In the genomic region with DNA sequence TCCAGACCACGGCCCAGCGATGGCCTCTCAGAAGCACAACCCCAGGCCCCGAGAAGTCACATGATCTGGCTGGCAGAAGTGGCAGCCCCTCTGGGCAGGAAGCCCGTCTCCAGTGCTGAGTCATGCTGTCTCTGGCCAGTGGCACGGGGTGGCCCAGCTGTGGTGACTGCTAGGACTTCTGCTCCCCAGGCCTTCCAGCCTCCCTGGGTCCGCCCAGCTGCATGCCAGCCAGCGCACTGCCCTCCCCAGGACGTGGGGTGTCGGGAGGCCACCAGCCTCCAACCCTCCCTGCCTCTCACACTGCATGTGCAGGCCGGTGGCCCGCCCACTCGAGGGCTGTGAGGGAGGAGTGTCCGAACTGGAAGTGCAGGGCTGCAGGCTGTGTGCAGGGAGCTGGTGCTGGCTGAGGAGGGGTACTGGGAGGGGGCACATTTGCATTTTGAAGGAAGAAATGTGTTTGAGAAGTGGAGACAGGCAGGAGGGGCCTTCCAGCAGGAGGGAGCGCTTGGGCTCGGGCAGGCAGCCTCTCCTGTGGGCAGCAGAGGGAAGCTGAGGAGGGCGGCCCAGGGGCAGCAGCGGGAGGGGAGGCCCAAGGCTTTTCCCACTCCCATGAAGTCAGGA, we compare ENCODE assay signal across 8 cellular contexts. TPM values are rescaled to one million over a fixed set of nuclear protein-coding genes. Genes with fewer than 3 reads are reported as not detected.
DNase-seq lines count a peak whose midpoint lies in the region; ATAC-seq and TF ChIP-seq lines count a peak whose summit lies in the region.

No MANE protein-coding gene starts in this region.

- ATAC-seq in activated naive CD8-positive, alpha-beta T cell treated with anti-CD3 and anti-CD28 coated beads, Interleukin-2, amount 50 U/mL, for 24 hours, result no peak
- ATAC-seq in activated CD8-positive, alpha-beta T cell treated with anti-CD3 and anti-CD28 coated beads for 36 hours, result no peak

- CTCF ChIA-PET in Calu3 (lab: Charles Lee), result interaction anchor here (1.3 to 1.7 kb wide), 4 partner anchors 13 to 123 kb away, joined by 3 to 6 read pairs (median 4); a partner anchor contains a TSS
- CTCF ChIA-PET in activated CD8-positive, alpha-beta T cell treated with anti-CD3 and anti-CD28 coated beads for 36 hours (lab: Charles Lee), result interaction anchor here (1.2 to 1.4 kb wide), 2 partner anchors 42 to 123 kb away, joined by 3 to 5 read pairs; no protein-coding TSS in a partner anchor

- H3K4me1 ChIP-seq in transverse colon, result peaks cover 10 to 18% (median 15%) of the 10 kb centered on the region in 4 donors

- TF ChIP-seq POLR2A in lower leg skin (IDR thresholded peaks at IDR 0.05), result no peak
- TF ChIP-seq POLR2A in transverse colon (IDR thresholded peaks at IDR 0.05), result no peak

- no peak for TF ChIP-seq EP300 in transverse colon (IDR thresholded peaks at IDR 0.05; ENCODE audit: low read depth)

- no peaks in the 10 kb centered on the region for H3K36me3 ChIP-seq in transverse colon

- intact Hi-C loops in Calu3 (cut with micrococcal nuclease; ENCODE audit: unreplicated experiment) (no loop called here), lower leg skin (cut with DNase I; ENCODE audit: low total_unique reads) (no loop called here), transverse colon (cut with DNase I; ENCODE audit: low total_unique reads) (no loop called here)
- intact Hi-C loops in activated CD8-positive, alpha-beta T cell treated with anti-CD3 and anti-CD28 coated beads for 36 hours (cut with micrococcal nuclease), result no loop called here

- in situ Hi-C loops in transverse colon (cut with MboI; ENCODE audit: low pct_ligation_motif_present in 1 of 4, low pct_unique_long_range_greater_than_20kb in 1 of 4, low sequenced_read_pairs in 3 of 4), result loop anchor here in 1 of 4 donors (25.0 kb wide), 1 partner anchor 127 kb away; no protein-coding TSS in a partner anchor

- H3K4me3 Mint-ChIP-seq in Calu3 (ENCODE audit: low read depth, unreplicated experiment), result peak overlapping the region; percentile 26
- no peak overlapping the region for H3K4me3 Mint-ChIP-seq in activated naive CD8-positive, alpha-beta T cell treated with anti-CD3 and anti-CD28 coated beads, Interleukin-2, amount 50 U/mL, for 24 hours
- H3K4me3 Mint-ChIP-seq in activated CD8-positive, alpha-beta T cell treated with anti-CD3 and anti-CD28 coated beads for 36 hours, result no peak overlapping the region

- peak overlapping the region; percentile 21 for H3K27ac Mint-ChIP-seq in Calu3 (ENCODE audit: unreplicated experiment)
- H3K27ac Mint-ChIP-seq in activated naive CD8-positive, alpha-beta T cell treated with anti-CD3 and anti-CD28 coated beads, Interleukin-2, amount 50 U/mL, for 24 hours, result no peak overlapping the region
- H3K27ac Mint-ChIP-seq in activated CD8-positive, alpha-beta T cell treated with anti-CD3 and anti-CD28 coated beads for 36 hours, result no peak overlapping the region

- H3K27ac ChIP-seq in caudate nucleus (ENCODE audit: low read depth, low read length), result peak overlapping the region; percentile 87
- H3K27ac ChIP-seq in transverse colon, result peak overlapping the region; percentile 29 to 58 (median 48)

- TF ChIP-seq CTCF in Calu3 (IDR thresholded peaks at IDR 0.05; ENCODE audit: unreplicated experiment), result no peak
- no peak for TF ChIP-seq CTCF in lower leg skin (IDR thresholded peaks at IDR 0.05)
- no peak for TF ChIP-seq CTCF in transverse colon (IDR thresholded peaks at IDR 0.05)
- no peak for TF ChIP-seq CTCF in activated CD8-positive, alpha-beta T cell treated with anti-CD3 and anti-CD28 coated beads for 36 hours (IDR thresholded peaks at IDR 0.05)

- H3K4me3 ChIP-seq in lower leg skin (ENCODE audit: low read depth, poor library complexity, severe bottlenecking) (no peak overlapping the region), transverse colon (no peak overlapping the region)

- H3K36me3 Mint-ChIP-seq in Calu3 (ENCODE audit: insufficient read depth, unreplicated experiment), result peaks cover 19% of the 10 kb centered on the region
- no peaks in the 10 kb centered on the region for H3K36me3 Mint-ChIP-seq in activated naive CD8-positive, alpha-beta T cell treated with anti-CD3 and anti-CD28 coated beads, Interleukin-2, amount 50 U/mL, for 24 hours (ENCODE audit: low read depth)
- H3K36me3 Mint-ChIP-seq in activated CD8-positive, alpha-beta T cell treated with anti-CD3 and anti-CD28 coated beads for 36 hours (ENCODE audit: low read depth), result no peaks in the 10 kb centered on the region

- WGBS in lower leg skin, 2 donors, result 55% methylated on average over 11 to 13 of the region's 17 CpGs
- WGBS in transverse colon (ENCODE audit: low coverage in 1 of 2), 2 donors, result 68% methylated on average over 15 of the region's 17 CpGs; no CpG with 5 or more reads in 1 of the 2 donors

- no peaks in the 10 kb centered on the region for H3K9me3 ChIP-seq in transverse colon

- H3K4me1 Mint-ChIP-seq in Calu3 (ENCODE audit: low read depth, unreplicated experiment), result peaks cover 62% of the 10 kb centered on the region
- peaks cover 12% of the 10 kb centered on the region for H3K4me1 Mint-ChIP-seq in activated naive CD8-positive, alpha-beta T cell treated with anti-CD3 and anti-CD28 coated beads, Interleukin-2, amount 50 U/mL, for 24 hours
- peaks cover 6% of the 10 kb centered on the region for H3K4me1 Mint-ChIP-seq in activated CD8-positive, alpha-beta T cell treated with anti-CD3 and anti-CD28 coated beads for 36 hours (ENCODE audit: low read depth)

- no peaks in the 10 kb centered on the region for H3K27me3 ChIP-seq in transverse colon

- DNase-seq in Calu3 (peak; percentile 76), NCI-H2196 treated with DMSO at 0.1 percent for 48 hours (lab: John Stamatoyannopoulos, UW; ENCODE audit: unreplicated experiment) (peak; percentile 86), caudate nucleus (lab: John Stamatoyannopoulos, UW) (peak in 59 of 61 donors; percentile 48 to 92 (median 82)), lower leg skin (ENCODE audit: low spot score in 2 of 2) (peak; percentile 66 to 95), transverse colon (peak; percentile 58), NCI-H524 (lab: John Stamatoyannopoulos, UW) (no peak)
- no peak for DNase-seq in activated naive CD8-positive, alpha-beta T cell treated with anti-CD3 and anti-CD28 coated beads, Interleukin-2, amount 50 U/mL, for 24 hours
- no peak for DNase-seq in activated CD8-positive, alpha-beta T cell treated with anti-CD3 and anti-CD28 coated beads for 36 hours

- no peaks in the 10 kb centered on the region for H3K27me3 Mint-ChIP-seq in Calu3 (ENCODE audit: unreplicated experiment)
- H3K27me3 Mint-ChIP-seq in activated naive CD8-positive, alpha-beta T cell treated with anti-CD3 and anti-CD28 coated beads, Interleukin-2, amount 50 U/mL, for 24 hours, result peaks cover 3% of the 10 kb centered on the region
- H3K27me3 Mint-ChIP-seq in activated CD8-positive, alpha-beta T cell treated with anti-CD3 and anti-CD28 coated beads for 36 hours, result no peaks in the 10 kb centered on the region

- POLR2A ChIA-PET in activated CD8-positive, alpha-beta T cell treated with anti-CD3 and anti-CD28 coated beads for 36 hours (lab: Charles Lee), result interaction anchor here (1.3 to 1.4 kb wide), 2 partner anchors 8 to 13 kb away, joined by 3 to 4 read pairs; no protein-coding TSS in a partner anchor

- peaks cover 3% of the 10 kb centered on the region for H3K9me3 Mint-ChIP-seq in Calu3 (ENCODE audit: low read depth, unreplicated experiment)
- no peaks in the 10 kb centered on the region for H3K9me3 Mint-ChIP-seq in activated naive CD8-positive, alpha-beta T cell treated with anti-CD3 and anti-CD28 coated beads, Interleukin-2, amount 50 U/mL, for 24 hours
- H3K9me3 Mint-ChIP-seq in activated CD8-positive, alpha-beta T cell treated with anti-CD3 and anti-CD28 coated beads for 36 hours, result no peaks in the 10 kb centered on the region

- BruUV-seq in Calu3 (replicated peaks; lab: Mats Ljungman, UMichigan), result no TSS peak

RNA-seq across cellular contexts. Expression of a gene that starts 17.0 kb away (rescaled TPM):
- total RNA-seq in Calu3 (2022), result 34.0 and 35.1 TPM in 2 replicates
- 10 to 100 TPM; 26.4 to 45.7 (median 36.9) TPM for total RNA-seq in lower leg skin
- 100 to 1,000 TPM in 3 of 4 donors, 10 to 100 TPM in 1; 88.9 to 221 (median 129) TPM for total RNA-seq in transverse colon
- 100 to 1,000 TPM; 166 to 170 TPM for total RNA-seq in activated CD8-positive, alpha-beta T cell treated with anti-CD3 and anti-CD28 coated beads for 36 hours

Comparison
In these comparisons a context has a peak if more than half of its experiments do, and no peak if none do; other contexts are left out.
1. DNase-seq: peak in Calu3 (single experiment), NCI-H2196 treated with DMSO at 0.1 percent for 48 hours (single experiment), caudate nucleus (59 of 61), lower leg skin (2 of 2) and transverse colon (single experiment); none in activated naive CD8-positive, alpha-beta T cell treated with anti-CD3 and anti-CD28 coated beads, Interleukin-2, amount 50 U/mL, for 24 hours (single experiment), activated CD8-positive, alpha-beta T cell treated with anti-CD3 and anti-CD28 coated beads for 36 hours (single experiment) and NCI-H524 (0 of 2).